Comparison of ENCODE assay signal across 8 cellular contexts in genomic region chr22:38178605-38178937, GRCh38. TPM values are rescaled to one million over a fixed set of nuclear protein-coding genes. Genes with fewer than 3 reads are reported as not detected.
A peak's percentile ranks its signal among the peaks of the same experiment; 100 is the strongest.
DNase-seq lines count a peak whose midpoint lies in the region; ATAC-seq, FAIRE-seq and TF ChIP-seq lines count a peak whose summit lies in the region.
"Not testable (repeated sequence)": the region's sequence is repeated elsewhere in the genome, so short reads cannot be mapped to it uniquely, and the experiment has no call there.

No MANE protein-coding gene starts in this region.

- H3K4me2 ChIP-seq in SK-N-SH, result peak overlapping the region; percentile 12; the same call in 1 of the 2 replicates
- H3K4me2 ChIP-seq in astrocyte (ENCODE audit: low read length), result peak overlapping the region; percentile 49
- H3K4me2 ChIP-seq in neural progenitor cell, result not testable (repeated sequence)

- peaks cover 44% of the 10 kb centered on the region for H3K4me1 ChIP-seq in Caco-2
- H3K4me1 ChIP-seq in SK-N-SH (ENCODE audit: control insufficient read depth in 1 of 2, insufficient read depth in 2 of 2, low read depth in 1 of 2, low read length in 1 of 2); uterus: not testable (repeated sequence)
- peaks cover 41% of the 10 kb centered on the region for H3K4me1 ChIP-seq in astrocyte (ENCODE audit: insufficient read depth, low read length)
- peaks cover 15% of the 10 kb centered on the region for H3K4me1 ChIP-seq in neural progenitor cell

- TF ChIP-seq POLR2A in uterus (IDR thresholded peaks at IDR 0.05), result not testable (repeated sequence)

- peaks cover 26% of the 10 kb centered on the region for H3K4me1 Mint-ChIP-seq in Caco-2 (ENCODE audit: low read depth, unreplicated experiment)
- H3K4me1 Mint-ChIP-seq in astrocyte (ENCODE audit: low read depth, unreplicated experiment), result peaks cover 28% of the 10 kb centered on the region
- peaks cover 49% of the 10 kb centered on the region for H3K4me1 Mint-ChIP-seq in neural progenitor cell
- peaks cover 60% of the 10 kb centered on the region for H3K4me1 Mint-ChIP-seq in stimulated activated memory B cell treated with anti-CD40 and anti-IgM and Interleukin-4, amounts not matched to agents 10 μg/mL and 1 μg/mL and 100 μg/mL, for 72 hours

- peak overlapping the region; percentile 7 for H3K4me3 Mint-ChIP-seq in Caco-2 (ENCODE audit: unreplicated experiment)
- not testable (repeated sequence) for H3K4me3 Mint-ChIP-seq in astrocyte (ENCODE audit: unreplicated experiment); neural progenitor cell; stimulated activated memory B cell treated with anti-CD40 and anti-IgM and Interleukin-4, amounts not matched to agents 10 μg/mL and 1 μg/mL and 100 μg/mL, for 72 hours

- H3K9me2 ChIP-seq in SK-N-SH, result not testable (repeated sequence)

- TF ChIP-seq CTCF in Caco-2 (IDR thresholded peaks at IDR 0.05; ENCODE audit: insufficient read depth in 1 of 2, low read depth in 1 of 2, low read length in 1 of 2, severe bottlenecking in 1 of 2, unreplicated experiment in 1 of 2); SK-N-SH (IDR thresholded peaks at IDR 0.05); astrocyte (IDR thresholded peaks at IDR 0.05; ENCODE audit: insufficient read depth, low read depth, low read length); neural progenitor cell (IDR thresholded peaks at IDR 0.05); uterus (IDR thresholded peaks at IDR 0.05): not testable (repeated sequence)

- H3K27ac ChIP-seq in SK-N-SH (ENCODE audit: low read depth in 2 of 2, low read length in 1 of 2) (peak overlapping the region in 1 of 2 experiments; percentile 39; a peak in 1 of 4 replicates), epithelial cell of prostate (peak overlapping the region; percentile 100), layer of hippocampus (ENCODE audit: low read depth, low read length) (peak overlapping the region; percentile 61), neural progenitor cell (peak overlapping the region; percentile 94), uterus (peak overlapping the region; percentile 67 to 98)
- not testable (repeated sequence) for H3K27ac ChIP-seq in astrocyte (ENCODE audit: low read depth, low read length)

- 95% methylated on average over 6 of the region's 7 CpGs for WGBS in SK-N-SH (ENCODE audit: low lambda C conversion rate)

- not testable (repeated sequence) for H3K27me3 ChIP-seq in Caco-2 (replicated peaks; ENCODE audit: control insufficient read depth, insufficient read depth, low read length); SK-N-SH (ENCODE audit: insufficient read depth); astrocyte (ENCODE audit: insufficient read depth, low read length); layer of hippocampus (ENCODE audit: control insufficient read depth, insufficient read depth, low read length); neural progenitor cell; uterus

- H3K9me3 ChIP-seq in Caco-2; SK-N-SH; astrocyte (ENCODE audit: insufficient read depth, low read depth, low read length); neural progenitor cell (ENCODE audit: low read depth); uterus: not testable (repeated sequence)

- not testable (repeated sequence) for TF ChIP-seq RAD21 in SK-N-SH (IDR thresholded peaks at IDR 0.05; ENCODE audit: low read length)

- not testable (repeated sequence) for H3K9me3 Mint-ChIP-seq in Caco-2 (ENCODE audit: unreplicated experiment); astrocyte (ENCODE audit: unreplicated experiment); neural progenitor cell; stimulated activated memory B cell treated with anti-CD40 and anti-IgM and Interleukin-4, amounts not matched to agents 10 μg/mL and 1 μg/mL and 100 μg/mL, for 72 hours

- H3K79me2 ChIP-seq in SK-N-SH (ENCODE audit: insufficient read depth); astrocyte (ENCODE audit: insufficient read depth, low read length); neural progenitor cell (ENCODE audit: low read depth): not testable (repeated sequence)

- not testable (repeated sequence) for ATAC-seq in stimulated activated memory B cell treated with anti-CD40 and anti-IgM and Interleukin-4, amounts not matched to agents 10 μg/mL and 1 μg/mL and 100 μg/mL, for 72 hours

- H3K9ac ChIP-seq in SK-N-SH; astrocyte (ENCODE audit: low read length); neural progenitor cell: not testable (repeated sequence)

- DNase-seq in Caco-2; SK-N-SH; astrocyte (ENCODE audit: low read depth); epithelial cell of prostate (ENCODE audit: low read depth, low spot score); neural progenitor cell (ENCODE audit: low spot score); uterus: not testable (repeated sequence)

- H3K4me3 ChIP-seq in Caco-2 (ENCODE audit: low read depth, low read length); SK-N-SH (ENCODE audit: low read depth in 2 of 2, low read length in 1 of 2); astrocyte (ENCODE audit: insufficient read depth, low read depth, low read length); neural progenitor cell; uterus: not testable (repeated sequence)

- intact Hi-C loops in Caco-2 (cut with micrococcal nuclease; ENCODE audit: unreplicated experiment), result loop anchor here (1.0 kb wide), 1 partner anchor 14 kb away; no protein-coding TSS in a partner anchor
- intact Hi-C loops in uterus (cut with DNase I; ENCODE audit: low total_unique reads), result not testable (repeated sequence)

- not testable (repeated sequence) for H3K36me3 ChIP-seq in Caco-2 (ENCODE audit: control insufficient read depth, insufficient read depth, low read length); SK-N-SH (replicated peaks in 1 of 2; ENCODE audit: control insufficient read depth in 1 of 2, insufficient read depth in 2 of 2, low read length in 1 of 2); astrocyte (ENCODE audit: insufficient read depth, low read length); neural progenitor cell; uterus

- POLR2A ChIA-PET in Caco-2 (lab: Charles Lee); SK-N-SH (lab: Yijun Ruan, JAX): not testable (repeated sequence)

- FAIRE-seq in astrocyte (lab: Jason Lieb, UNC), result not testable (repeated sequence)

- not testable (repeated sequence) for H4K20me1 ChIP-seq in SK-N-SH (ENCODE audit: insufficient read depth); astrocyte (ENCODE audit: insufficient read depth, low read length); neural progenitor cell (ENCODE audit: low read depth)

- not testable (repeated sequence) for BruUV-seq in Caco-2 (replicated peaks; lab: Mats Ljungman, UMichigan)

- H3K27me3 Mint-ChIP-seq in Caco-2 (ENCODE audit: insufficient read depth, unreplicated experiment); astrocyte (ENCODE audit: low read depth, unreplicated experiment); neural progenitor cell (ENCODE audit: insufficient read depth, low read depth); stimulated activated memory B cell treated with anti-CD40 and anti-IgM and Interleukin-4, amounts not matched to agents 10 μg/mL and 1 μg/mL and 100 μg/mL, for 72 hours: not testable (repeated sequence)

- H2AFZ ChIP-seq in SK-N-SH (ENCODE audit: low read depth); astrocyte (ENCODE audit: low read depth, low read length); neural progenitor cell (replicated peaks): not testable (repeated sequence)

- peaks cover 21% of the 10 kb centered on the region for H3K36me3 Mint-ChIP-seq in Caco-2 (ENCODE audit: insufficient read depth, unreplicated experiment)
- H3K36me3 Mint-ChIP-seq in astrocyte (ENCODE audit: low read depth, unreplicated experiment); neural progenitor cell: not testable (repeated sequence)
- H3K36me3 Mint-ChIP-seq in stimulated activated memory B cell treated with anti-CD40 and anti-IgM and Interleukin-4, amounts not matched to agents 10 μg/mL and 1 μg/mL and 100 μg/mL, for 72 hours, result peaks cover 11% of the 10 kb centered on the region

- CTCF ChIA-PET in Caco-2 (lab: Charles Lee), result not testable (repeated sequence)
- CTCF ChIA-PET in SK-N-SH (lab: Yijun Ruan, JAX), result interaction anchor here (0.8 to 1.3 kb wide), 2 partner anchors 11 to 65 kb away, joined by 3 to 4 read pairs; no protein-coding TSS in a partner anchor

- H3K27ac Mint-ChIP-seq in Caco-2 (ENCODE audit: unreplicated experiment) (peak overlapping the region; percentile 99), astrocyte (ENCODE audit: unreplicated experiment) (peak overlapping the region; percentile 36)
- not testable (repeated sequence) for H3K27ac Mint-ChIP-seq in neural progenitor cell
- peak overlapping the region; percentile 20 for H3K27ac Mint-ChIP-seq in stimulated activated memory B cell treated with anti-CD40 and anti-IgM and Interleukin-4, amounts not matched to agents 10 μg/mL and 1 μg/mL and 100 μg/mL, for 72 hours

- not testable (repeated sequence) for TF ChIP-seq EP300 in SK-N-SH (IDR thresholded peaks at IDR 0.05; ENCODE audit: borderline replicate concordance in 1 of 2, low read depth in 1 of 2, low read length in 1 of 2)

- not testable (repeated sequence) for H3F3A ChIP-seq in SK-N-SH (replicated peaks; ENCODE audit: insufficient read depth)
- peaks cover 10% of the 10 kb centered on the region for H3F3A ChIP-seq in neural progenitor cell (ENCODE audit: low read depth)

RNA-seq across cellular contexts. Expression of gene PLA2G6, which starts 3.1 kb away (rescaled TPM):
- total RNA-seq in Caco-2 (2022) (18.7 and 19.2 TPM in 2 replicates), astrocyte (9.7 and 10.0 TPM in 2 replicates), neural progenitor cell (ENCODE audit: low replicate concordance) (20.1 and 29.4 TPM in 2 replicates), uterus (10 to 100 TPM in 3 of 4 donors, 1 to 10 TPM in 1; 8.7 to 50.9 (median 34.5) TPM)
- polyA plus RNA-seq in SK-N-SH (2012; rRNA removed), result 10.5 and 14.5 TPM in 2 replicates
- polyA plus RNA-seq in SK-N-SH (2012; cell fraction: cytosol; rRNA removed), result 1.7 and 2.8 TPM in 2 replicates
- 89.3 and 95.1 TPM in 2 replicates for polyA plus RNA-seq in SK-N-SH (2012; cell fraction: nucleus; rRNA removed)

RNA-seq across cellular contexts. Expression of gene MAFF, which starts 23.2 kb away (rescaled TPM):
- 6.8 and 9.0 TPM in 2 replicates for total RNA-seq in Caco-2 (2022)
- polyA plus RNA-seq in SK-N-SH (2012; rRNA removed), result 7.9 and 8.2 TPM in 2 replicates
- 7.0 and 7.4 TPM in 2 replicates for polyA plus RNA-seq in SK-N-SH (2012; cell fraction: cytosol; rRNA removed)
- 9.6 and 10.1 TPM in 2 replicates for polyA plus RNA-seq in SK-N-SH (2012; cell fraction: nucleus; rRNA removed)
- 12.0 and 18.2 TPM in 2 replicates for total RNA-seq in astrocyte
- 0.90 and 4.2 TPM in 2 replicates for total RNA-seq in neural progenitor cell (ENCODE audit: low replicate concordance)
- total RNA-seq in uterus, result 100 to 1,000 TPM in 1 of 4 donors, 10 to 100 TPM in 3; 10.1 to 180 (median 44.0) TPM
